In genomic region chr3:169666079-169666436, GRCh38 we compare ENCODE assay signal across 1 cellular context.
TF ChIP-seq lines count a peak whose summit lies in the region.

No MANE protein-coding gene starts in this region.

TF ChIP-seq in WTC11, 78 proteins besides CTCF, POLR2A, EP300 and RAD21 (continued from another document):
- no peak for TF ChIP-seq CBFB (CRISPR knock-in tag; IDR thresholded peaks at IDR 0.05; ENCODE audit: low read depth)
- no peak for TF ChIP-seq SOX15 (CRISPR knock-in tag; IDR thresholded peaks at IDR 0.05)
- TF ChIP-seq USF2 (CRISPR knock-in tag; IDR thresholded peaks at IDR 0.05): no peak
- TF ChIP-seq MYBL2 (CRISPR knock-in tag; IDR thresholded peaks at IDR 0.05): no peak
